Comparison of ENCODE assay signal across 33 cellular contexts in the genomic region with DNA sequence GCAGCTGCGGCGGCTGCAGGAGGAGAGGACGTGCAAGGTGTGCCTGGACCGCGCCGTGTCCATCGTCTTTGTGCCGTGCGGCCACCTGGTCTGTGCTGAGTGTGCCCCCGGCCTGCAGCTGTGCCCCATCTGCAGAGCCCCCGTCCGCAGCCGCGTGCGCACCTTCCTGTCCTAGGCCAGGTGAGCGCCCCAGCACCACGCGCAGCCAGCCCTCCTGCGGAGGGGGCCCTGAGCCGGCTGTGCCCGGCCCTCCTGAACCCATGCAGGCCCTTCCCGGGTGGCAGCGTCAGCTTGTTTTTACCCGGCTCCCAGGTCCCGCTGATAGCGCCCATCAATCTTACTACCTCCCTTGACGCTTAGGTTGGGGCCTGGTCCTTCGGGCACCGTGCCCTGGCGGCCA. TPM values are rescaled to one million over a fixed set of nuclear protein-coding genes. Genes with fewer than 3 reads are reported as not detected.
"Had no signal": no experiment of that assay in that cellular context is flagged by ENCODE, and none has a peak within 500 bp of the region (broad histone marks: within the 10 kb centered on the region; RNA-seq: fewer than 3 reads in every experiment).

No MANE protein-coding gene starts in this region.

- DNase-seq: activated CD4-positive, alpha-beta memory T cell treated with anti-CD3 and anti-CD28 coated beads for 36 hours; activated CD4-positive, alpha-beta T cell treated with anti-CD3 and anti-CD28 coated beads for 36 hours; activated CD4-positive, alpha-beta T cell treated with anti-CD3 and anti-CD28 coated beads, Interleukin-2, amount 10 ng/mL, durations not matched to agents 24 days and 14 days; activated CD4-positive, CD25-positive, alpha-beta regulatory T cell; activated CD4-positive, CD25-positive, alpha-beta regulatory T cell treated with anti-CD3 and anti-CD28 coated beads, Interleukin-2, amount 50 U/mL, for 72 hours; activated CD8-positive, alpha-beta memory T cell treated with anti-CD3 and anti-CD28 coated beads, Interleukin-2, amount 10 ng/mL, durations not matched to agents 7 days and 5 days; activated CD8-positive, alpha-beta memory T cell treated with anti-CD3 and anti-CD28 coated beads, Interleukin-2, amount 50 U/mL, for 4 hours; activated CD8-positive, alpha-beta T cell treated with anti-CD3 and anti-CD28 coated beads, Interleukin-2, amount 10 ng/mL, durations not matched to agents 7 days and 5 days; activated effector memory CD4-positive, alpha-beta T cell treated with anti-CD3 and anti-CD28 coated beads, Interleukin-2, amount 50 U/mL, for 16 hours; activated naive CD4-positive, alpha-beta T cell treated with anti-CD3 and anti-CD28 coated beads for 36 hours; activated naive CD8-positive, alpha-beta T cell treated with anti-CD3 and anti-CD28 coated beads for 36 hours; activated naive CD8-positive, alpha-beta T cell treated with anti-CD3 and anti-CD28 coated beads, Interleukin-2, amount 50 U/mL, for 24 hours; activated T-cell treated with anti-CD3 and anti-CD28 coated beads, Interleukin-2, amount 50 U/mL, for 1 hour; activated T-cell treated with anti-CD3 and anti-CD28 coated beads, Interleukin-2, amount 50 U/mL, for 48 hours; adrenal gland; aorta; brain microvascular endothelial cell; cortex of kidney; effector CD4-positive, alpha-beta T cell; effector memory CD8-positive, alpha-beta T cell; erythroblast; foreskin keratinocyte; gastrocnemius medialis; T-helper 2 cell had no signal

- H3K27me3 Mint-ChIP-seq: activated CD4-positive, alpha-beta T cell treated with anti-CD3 and anti-CD28 coated beads for 36 hours; activated CD4-positive, alpha-beta T cell treated with anti-CD3 and anti-CD28 coated beads, Interleukin-2, amount 10 ng/mL, durations not matched to agents 24 days and 14 days; activated CD8-positive, alpha-beta memory T cell treated with anti-CD3 and anti-CD28 coated beads, Interleukin-2, amount 10 ng/mL, durations not matched to agents 7 days and 5 days; activated naive CD4-positive, alpha-beta T cell treated with anti-CD3 and anti-CD28 coated beads, Interleukin-2, amount 50 U/mL, for 24 hours had no signal

- FAIRE-seq: colon had no signal

- H3K9me3 ChIP-seq: adrenal gland, esophagus muscularis mucosa, gastrocnemius medialis had no signal

- H3K4me3 Mint-ChIP-seq: activated CD4-positive, alpha-beta memory T cell treated with anti-CD3 and anti-CD28 coated beads for 36 hours; activated CD4-positive, alpha-beta T cell treated with anti-CD3 and anti-CD28 coated beads for 36 hours; activated CD4-positive, alpha-beta T cell treated with anti-CD3 and anti-CD28 coated beads, Interleukin-2, amount 10 ng/mL, durations not matched to agents 24 days and 14 days; activated CD8-positive, alpha-beta memory T cell treated with anti-CD3 and anti-CD28 coated beads, Interleukin-2, amount 10 ng/mL, durations not matched to agents 7 days and 5 days; activated CD8-positive, alpha-beta T cell treated with anti-CD3 and anti-CD28 coated beads, Interleukin-2, amount 10 ng/mL, durations not matched to agents 7 days and 5 days; activated naive CD4-positive, alpha-beta T cell treated with anti-CD3 and anti-CD28 coated beads for 36 hours; activated naive CD4-positive, alpha-beta T cell treated with anti-CD3 and anti-CD28 coated beads, Interleukin-2, amount 50 U/mL, for 24 hours; activated naive CD8-positive, alpha-beta T cell treated with anti-CD3 and anti-CD28 coated beads for 36 hours; activated naive CD8-positive, alpha-beta T cell treated with anti-CD3 and anti-CD28 coated beads, Interleukin-2, amount 50 U/mL, for 24 hours; activated T-helper 1 cell treated with anti-CD3 and anti-CD28 coated beads, Interleukin-12 subunit alpha, Interleukin-12 subunit beta, Interleukin-2, Interleukin-4 antibody, amounts not matched to agents 30 ng/mL and 10 ng/mL and 1 ng/mL, durations not matched to agents 14 hours and 24 hours and 36 hours; effector memory CD8-positive, alpha-beta T cell had no signal

- H3K4me1 Mint-ChIP-seq: activated CD4-positive, alpha-beta T cell treated with anti-CD3 and anti-CD28 coated beads, Interleukin-2, amount 10 ng/mL, durations not matched to agents 24 days and 14 days; activated CD8-positive, alpha-beta memory T cell treated with anti-CD3 and anti-CD28 coated beads, Interleukin-2, amount 10 ng/mL, durations not matched to agents 7 days and 5 days had no signal

- H3K36me3 Mint-ChIP-seq: activated CD4-positive, alpha-beta memory T cell treated with anti-CD3 and anti-CD28 coated beads for 36 hours; activated CD8-positive, alpha-beta memory T cell treated with anti-CD3 and anti-CD28 coated beads, Interleukin-2, amount 10 ng/mL, durations not matched to agents 7 days and 5 days; activated naive CD4-positive, alpha-beta T cell treated with anti-CD3 and anti-CD28 coated beads, Interleukin-2, amount 50 U/mL, for 24 hours; activated naive CD8-positive, alpha-beta T cell treated with anti-CD3 and anti-CD28 coated beads for 36 hours had no signal

- H3K27ac ChIP-seq: adrenal gland, brain microvascular endothelial cell, esophagus muscularis mucosa, foreskin keratinocyte, gastrocnemius medialis had no signal

- H3K9me3 Mint-ChIP-seq: activated CD4-positive, alpha-beta memory T cell treated with anti-CD3 and anti-CD28 coated beads for 36 hours; activated CD4-positive, alpha-beta T cell treated with anti-CD3 and anti-CD28 coated beads, Interleukin-2, amount 10 ng/mL, durations not matched to agents 24 days and 14 days; activated naive CD4-positive, alpha-beta T cell treated with anti-CD3 and anti-CD28 coated beads for 36 hours; activated naive CD4-positive, alpha-beta T cell treated with anti-CD3 and anti-CD28 coated beads, Interleukin-2, amount 50 U/mL, for 24 hours; activated naive CD8-positive, alpha-beta T cell treated with anti-CD3 and anti-CD28 coated beads for 36 hours; activated naive CD8-positive, alpha-beta T cell treated with anti-CD3 and anti-CD28 coated beads, Interleukin-2, amount 50 U/mL, for 24 hours; activated T-helper 1 cell treated with anti-CD3 and anti-CD28 coated beads, Interleukin-12 subunit alpha, Interleukin-12 subunit beta, Interleukin-2, Interleukin-4 antibody, amounts not matched to agents 30 ng/mL and 10 ng/mL and 1 ng/mL, durations not matched to agents 14 hours and 24 hours and 36 hours; activated T-helper 2 cell treated with anti-CD3 and anti-CD28 coated beads, Interferon-gamma antibody, Interleukin-2, Interleukin-4, amounts not matched to agents 10 μg/mL and 5 μg/mL and 100 μg/mL, durations not matched to agents 14 hours and 24 hours and 36 hours; effector memory CD8-positive, alpha-beta T cell had no signal

- H3K36me3 ChIP-seq: adrenal gland, brain microvascular endothelial cell, esophagus muscularis mucosa, gastrocnemius medialis had no signal

- H3K4me3 ChIP-seq: adrenal gland, esophagus muscularis mucosa, gastrocnemius medialis had no signal

- H3K4me1 ChIP-seq: adrenal gland, esophagus muscularis mucosa, foreskin keratinocyte, gastrocnemius medialis had no signal

- H3K27me3 ChIP-seq: adrenal gland, brain microvascular endothelial cell had no signal

- H3K27ac Mint-ChIP-seq: activated CD4-positive, alpha-beta memory T cell treated with anti-CD3 and anti-CD28 coated beads for 36 hours; activated CD4-positive, alpha-beta T cell treated with anti-CD3 and anti-CD28 coated beads for 36 hours; activated CD4-positive, alpha-beta T cell treated with anti-CD3 and anti-CD28 coated beads, Interleukin-2, amount 10 ng/mL, durations not matched to agents 24 days and 14 days; activated CD8-positive, alpha-beta memory T cell treated with anti-CD3 and anti-CD28 coated beads, Interleukin-2, amount 10 ng/mL, durations not matched to agents 7 days and 5 days; activated CD8-positive, alpha-beta T cell treated with anti-CD3 and anti-CD28 coated beads, Interleukin-2, amount 10 ng/mL, durations not matched to agents 7 days and 5 days; activated naive CD4-positive, alpha-beta T cell treated with anti-CD3 and anti-CD28 coated beads for 36 hours; activated naive CD4-positive, alpha-beta T cell treated with anti-CD3 and anti-CD28 coated beads, Interleukin-2, amount 50 U/mL, for 24 hours; activated naive CD8-positive, alpha-beta T cell treated with anti-CD3 and anti-CD28 coated beads for 36 hours; activated naive CD8-positive, alpha-beta T cell treated with anti-CD3 and anti-CD28 coated beads, Interleukin-2, amount 50 U/mL, for 24 hours; activated T-helper 1 cell treated with anti-CD3 and anti-CD28 coated beads, Interleukin-12 subunit alpha, Interleukin-12 subunit beta, Interleukin-2, Interleukin-4 antibody, amounts not matched to agents 30 ng/mL and 10 ng/mL and 1 ng/mL, durations not matched to agents 14 hours and 24 hours and 36 hours; activated T-helper 2 cell treated with anti-CD3 and anti-CD28 coated beads, Interferon-gamma antibody, Interleukin-2, Interleukin-4, amounts not matched to agents 10 μg/mL and 5 μg/mL and 100 μg/mL, durations not matched to agents 14 hours and 24 hours and 36 hours; effector memory CD8-positive, alpha-beta T cell had no signal

RNA-seq across cellular contexts. Expression of a gene that starts 3.7 kb away (rescaled TPM):
- total RNA-seq: activated CD4-positive, alpha-beta memory T cell treated with anti-CD3 and anti-CD28 coated beads for 36 hours; activated CD4-positive, alpha-beta T cell treated with anti-CD3 and anti-CD28 coated beads, Interleukin-2, amount 10 ng/mL, durations not matched to agents 24 days and 14 days; activated CD8-positive, alpha-beta memory T cell treated with anti-CD3 and anti-CD28 coated beads for 36 hours; activated CD8-positive, alpha-beta memory T cell treated with anti-CD3 and anti-CD28 coated beads, Interleukin-2, amount 10 ng/mL, durations not matched to agents 7 days and 5 days; activated naive CD4-positive, alpha-beta T cell treated with anti-CD3 and anti-CD28 coated beads for 36 hours; activated T-helper 1 cell treated with anti-CD3 and anti-CD28 coated beads, Interleukin-12 subunit alpha, Interleukin-12 subunit beta, Interleukin-2, Interleukin-4 antibody, amounts not matched to agents 30 ng/mL and 10 ng/mL and 1 ng/mL, durations not matched to agents 14 hours and 24 hours and 36 hours; activated T-helper 2 cell treated with anti-CD3 and anti-CD28 coated beads, Interferon-gamma antibody, Interleukin-2, Interleukin-4, amounts not matched to agents 10 μg/mL and 5 μg/mL and 100 μg/mL, durations not matched to agents 14 hours and 24 hours and 36 hours; aorta; dermis blood vessel endothelial cell; esophagus muscularis mucosa; foreskin keratinocyte; gastrocnemius medialis; T-helper 1 cell treated with Interleukin-12 subunit alpha and Interleukin-12 subunit beta and Interleukin-4 antibody, amounts not matched to agents 30 ng/mL and 1 ng/mL, for 36 hours had no signal
- polyA plus RNA-seq: aorta, foreskin keratinocyte had no signal

RNA-seq across cellular contexts. Expression of a gene that starts 14.8 kb away (rescaled TPM):
- total RNA-seq: activated CD4-positive, alpha-beta memory T cell treated with anti-CD3 and anti-CD28 coated beads for 36 hours; activated CD4-positive, alpha-beta T cell treated with anti-CD3 and anti-CD28 coated beads for 36 hours; activated CD4-positive, alpha-beta T cell treated with anti-CD3 and anti-CD28 coated beads, Interleukin-2, amount 10 ng/mL, durations not matched to agents 24 days and 14 days; activated CD8-positive, alpha-beta memory T cell treated with anti-CD3 and anti-CD28 coated beads for 36 hours; activated CD8-positive, alpha-beta memory T cell treated with anti-CD3 and anti-CD28 coated beads, Interleukin-2, amount 10 ng/mL, durations not matched to agents 7 days and 5 days; activated CD8-positive, alpha-beta T cell treated with anti-CD3 and anti-CD28 coated beads, Interleukin-2, amount 10 ng/mL, durations not matched to agents 7 days and 5 days; activated naive CD4-positive, alpha-beta T cell treated with anti-CD3 and anti-CD28 coated beads for 36 hours; activated naive CD8-positive, alpha-beta T cell treated with anti-CD3 and anti-CD28 coated beads for 36 hours; activated T-helper 1 cell treated with anti-CD3 and anti-CD28 coated beads, Interleukin-12 subunit alpha, Interleukin-12 subunit beta, Interleukin-2, Interleukin-4 antibody, amounts not matched to agents 30 ng/mL and 10 ng/mL and 1 ng/mL, durations not matched to agents 14 hours and 24 hours and 36 hours; activated T-helper 2 cell treated with anti-CD3 and anti-CD28 coated beads, Interferon-gamma antibody, Interleukin-2, Interleukin-4, amounts not matched to agents 10 μg/mL and 5 μg/mL and 100 μg/mL, durations not matched to agents 14 hours and 24 hours and 36 hours; aorta; dermis blood vessel endothelial cell; gastrocnemius medialis; T-helper 1 cell treated with Interleukin-12 subunit alpha and Interleukin-12 subunit beta and Interleukin-4 antibody, amounts not matched to agents 30 ng/mL and 1 ng/mL, for 36 hours had no signal
- polyA plus RNA-seq: aorta had no signal

RNA-seq across cellular contexts. Expression of a gene that starts 53.6 kb away (rescaled TPM):
- total RNA-seq: activated CD4-positive, alpha-beta memory T cell treated with anti-CD3 and anti-CD28 coated beads for 36 hours; activated CD4-positive, alpha-beta T cell treated with anti-CD3 and anti-CD28 coated beads, Interleukin-2, amount 10 ng/mL, durations not matched to agents 24 days and 14 days; activated CD8-positive, alpha-beta memory T cell treated with anti-CD3 and anti-CD28 coated beads for 36 hours; activated CD8-positive, alpha-beta memory T cell treated with anti-CD3 and anti-CD28 coated beads, Interleukin-2, amount 10 ng/mL, durations not matched to agents 7 days and 5 days; activated CD8-positive, alpha-beta T cell treated with anti-CD3 and anti-CD28 coated beads, Interleukin-2, amount 10 ng/mL, durations not matched to agents 7 days and 5 days; activated T-helper 1 cell treated with anti-CD3 and anti-CD28 coated beads, Interleukin-12 subunit alpha, Interleukin-12 subunit beta, Interleukin-2, Interleukin-4 antibody, amounts not matched to agents 30 ng/mL and 10 ng/mL and 1 ng/mL, durations not matched to agents 14 hours and 24 hours and 36 hours; activated T-helper 2 cell treated with anti-CD3 and anti-CD28 coated beads, Interferon-gamma antibody, Interleukin-2, Interleukin-4, amounts not matched to agents 10 μg/mL and 5 μg/mL and 100 μg/mL, durations not matched to agents 14 hours and 24 hours and 36 hours; chondrocyte; dermis blood vessel endothelial cell; foreskin keratinocyte had no signal
- polyA plus RNA-seq: foreskin keratinocyte had no signal
